ENCODE assay signal across 28 cellular contexts in genomic region chr12:76508128-76508661, GRCh38.
"Had no signal": no experiment of that assay in that cellular context is flagged by ENCODE, and none has a peak within 500 bp of the region (broad histone marks: within the 10 kb centered on the region; RNA-seq: fewer than 3 reads in every experiment).

No MANE protein-coding gene starts in this region.

- ATAC-seq: activated CD8-positive, alpha-beta memory T cell treated with anti-CD3 and anti-CD28 coated beads, Interleukin-2, amount 10 ng/mL, durations not matched to agents 7 days and 5 days; activated CD8-positive, alpha-beta T cell treated with anti-CD3 and anti-CD28 coated beads, Interleukin-2, amount 10 ng/mL, durations not matched to agents 7 days and 5 days; activated naive CD8-positive, alpha-beta T cell treated with anti-CD3 and anti-CD28 coated beads, Interleukin-2, amount 50 U/mL, for 24 hours; gastroesophageal sphincter; left cardiac atrium; pancreas; stimulated activated naive CD8-positive, alpha-beta T cell treated with anti-CD3 and anti-CD28 coated beads, Interleukin-15, Interleukin-2, amounts not matched to agents 100 U/mL and 50 U/mL, for 24 hours had no signal

- H3K27me3 ChIP-seq: gastroesophageal sphincter, hepatocyte, pancreas, sigmoid colon, testis, transverse colon had no signal

- H3K4me2 ChIP-seq: hepatocyte had no signal

- H3K4me1 Mint-ChIP-seq: activated CD8-positive, alpha-beta memory T cell treated with anti-CD3 and anti-CD28 coated beads, Interleukin-2, amount 10 ng/mL, durations not matched to agents 7 days and 5 days had no signal

- H3K9me3 ChIP-seq: gastroesophageal sphincter, pancreas, prostate gland, sigmoid colon, testis, transverse colon had no signal

- FAIRE-seq: keratinocyte, pancreas, small intestine had no signal

- H3K4me1 ChIP-seq: gastroesophageal sphincter, prostate gland, testis had no signal

- H3K36me3 ChIP-seq: gastroesophageal sphincter, pancreas, prostate gland, sigmoid colon, transverse colon had no signal

- H3K27me3 Mint-ChIP-seq: activated CD8-positive, alpha-beta memory T cell treated with anti-CD3 and anti-CD28 coated beads, Interleukin-2, amount 10 ng/mL, durations not matched to agents 7 days and 5 days; activated naive CD4-positive, alpha-beta T cell treated with anti-CD3 and anti-CD28 coated beads, Interleukin-2, amount 50 U/mL, for 24 hours; activated naive CD8-positive, alpha-beta T cell treated with anti-CD3 and anti-CD28 coated beads, Interleukin-2, amount 50 U/mL, for 24 hours; naive B cell had no signal

- H3K27ac ChIP-seq: gastroesophageal sphincter, hepatocyte, pancreas, prostate gland, sigmoid colon, testis, transverse colon, WERI-Rb-1 had no signal

- DNase-seq: activated CD4-positive, alpha-beta T cell treated with anti-CD3 and anti-CD28 coated beads for 1 hour; activated CD8-positive, alpha-beta memory T cell treated with anti-CD3 and anti-CD28 coated beads, Interleukin-2, amount 10 ng/mL, durations not matched to agents 7 days and 5 days; activated CD8-positive, alpha-beta T cell treated with anti-CD3 and anti-CD28 coated beads, Interleukin-2, amount 10 ng/mL, durations not matched to agents 7 days and 5 days; activated naive CD8-positive, alpha-beta T cell treated with anti-CD3 and anti-CD28 coated beads, Interleukin-2, amount 50 U/mL, for 24 hours; activated T-cell treated with anti-CD3 and anti-CD28 coated beads, Interleukin-2, amount 50 U/mL, for 48 hours; amygdala; central memory CD4-positive, alpha-beta T cell; left cardiac atrium; mammary epithelial cell; naive B cell; pancreas; retina; sigmoid colon; small intestine; stimulated activated CD4-positive, alpha-beta T cell treated with anti-CD3 and anti-CD28 coated beads, Interleukin-1b, Interleukin-23, amount 100 ng/mL, for 48 hours; stimulated activated CD4-positive, alpha-beta T cell treated with anti-CD3 and anti-CD28 coated beads, Interleukin-4, amount 100 ng/mL, for 4 hours; stimulated activated naive CD8-positive, alpha-beta T cell treated with anti-CD3 and anti-CD28 coated beads, Interleukin-15, Interleukin-2, amounts not matched to agents 100 U/mL and 50 U/mL, for 24 hours; T1000; testis; transverse colon; WERI-Rb-1 had no signal

- H3K4me3 Mint-ChIP-seq: activated CD8-positive, alpha-beta memory T cell treated with anti-CD3 and anti-CD28 coated beads, Interleukin-2, amount 10 ng/mL, durations not matched to agents 7 days and 5 days; activated CD8-positive, alpha-beta T cell treated with anti-CD3 and anti-CD28 coated beads, Interleukin-2, amount 10 ng/mL, durations not matched to agents 7 days and 5 days; activated naive CD4-positive, alpha-beta T cell treated with anti-CD3 and anti-CD28 coated beads, Interleukin-2, amount 50 U/mL, for 24 hours; activated naive CD8-positive, alpha-beta T cell treated with anti-CD3 and anti-CD28 coated beads, Interleukin-2, amount 50 U/mL, for 24 hours; naive B cell; T-helper 1 cell treated with Interleukin-12 subunit alpha and Interleukin-12 subunit beta and Interleukin-4 antibody, amounts not matched to agents 30 μg/mL and 1 μg/mL, for 36 hours had no signal

- H3K27ac Mint-ChIP-seq: activated CD8-positive, alpha-beta memory T cell treated with anti-CD3 and anti-CD28 coated beads, Interleukin-2, amount 10 ng/mL, durations not matched to agents 7 days and 5 days; activated CD8-positive, alpha-beta T cell treated with anti-CD3 and anti-CD28 coated beads, Interleukin-2, amount 10 ng/mL, durations not matched to agents 7 days and 5 days; activated naive CD4-positive, alpha-beta T cell treated with anti-CD3 and anti-CD28 coated beads, Interleukin-2, amount 50 U/mL, for 24 hours; activated naive CD8-positive, alpha-beta T cell treated with anti-CD3 and anti-CD28 coated beads, Interleukin-2, amount 50 U/mL, for 24 hours; activated T-helper 2 cell treated with anti-CD3 and anti-CD28 coated beads, Interferon-gamma antibody, Interleukin-2, Interleukin-4, amounts not matched to agents 10 μg/mL and 5 μg/mL and 100 μg/mL, durations not matched to agents 14 hours and 24 hours and 36 hours; T-helper 1 cell treated with Interleukin-12 subunit alpha and Interleukin-12 subunit beta and Interleukin-4 antibody, amounts not matched to agents 30 μg/mL and 1 μg/mL, for 36 hours had no signal

- H3K4me3 ChIP-seq: gastroesophageal sphincter, hepatocyte, pancreas, prostate gland, sigmoid colon, testis, transverse colon had no signal

- H2AFZ ChIP-seq: hepatocyte had no signal
